In the genomic region with DNA sequence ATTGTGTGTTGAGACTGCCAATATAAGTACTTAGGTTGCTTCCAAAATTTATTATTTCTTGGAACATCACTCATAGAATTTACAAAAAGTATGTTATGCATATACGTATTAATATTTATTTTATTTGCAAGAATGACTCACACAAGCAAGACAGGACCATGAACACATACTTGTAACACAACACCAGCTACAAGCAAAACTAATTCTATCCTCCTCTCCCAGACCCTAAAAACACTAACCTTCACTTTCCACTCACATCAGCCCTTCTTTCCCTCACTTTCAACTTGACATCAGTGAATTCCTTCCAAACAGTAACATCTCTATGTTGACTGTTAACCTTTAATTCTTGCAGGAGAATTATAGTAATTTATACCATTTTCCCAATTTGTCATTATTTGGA, we compare ENCODE assay signal across 15 cellular contexts. TPM values are rescaled to one million over a fixed set of nuclear protein-coding genes. Genes with fewer than 3 reads are reported as not detected.
DNase-seq lines count a peak whose midpoint lies in the region; ATAC-seq and TF ChIP-seq lines count a peak whose summit lies in the region.
"Had no signal": no experiment of that assay in that cellular context is flagged by ENCODE, and none has a peak within 500 bp of the region (broad histone marks: within the 10 kb centered on the region; RNA-seq: fewer than 3 reads in every experiment).

No MANE protein-coding gene starts in this region.

- H3K79me1 ChIP-seq in IMR-90 (ENCODE audit: low read depth in 1 of 2, low read length in 2 of 2), result no peaks in the 10 kb centered on the region

- H2BK20ac ChIP-seq in IMR-90 (ENCODE audit: low read depth, low read length), result no peak overlapping the region

- no peaks in the 10 kb centered on the region for H3K9me3 Mint-ChIP-seq in natural killer cell treated with Interleukin-12 subunit alpha and Interleukin-12 subunit beta and Interleukin-15 and Interleukin-18, amount 100 ng/mL, for 72 hours
- H3K9me3 Mint-ChIP-seq in CD4-positive, alpha-beta T cell, result no peaks in the 10 kb centered on the region
- H3K9me3 Mint-ChIP-seq: CD4-positive, alpha-beta memory T cell had no signal

- H3K4me1 ChIP-seq in IMR-90 (ENCODE audit: control insufficient read depth, insufficient read depth, low read length), result peaks cover 3% of the 10 kb centered on the region
- H3K4me1 ChIP-seq: HAP-1 had no signal

- no peak overlapping the region for H3K14ac ChIP-seq in IMR-90 (replicated peaks; ENCODE audit: low read depth, low read length)

- H3K36me3 Mint-ChIP-seq in natural killer cell treated with Interleukin-12 subunit alpha and Interleukin-12 subunit beta and Interleukin-15 and Interleukin-18, amount 100 ng/mL, for 72 hours, result no peaks in the 10 kb centered on the region
- H3K36me3 Mint-ChIP-seq in CD4-positive, alpha-beta T cell (ENCODE audit: low read depth), result peaks cover 10% of the 10 kb centered on the region

- no peak overlapping the region for H3K4me3 Mint-ChIP-seq in natural killer cell treated with Interleukin-12 subunit alpha and Interleukin-12 subunit beta and Interleukin-15 and Interleukin-18, amount 100 ng/mL, for 72 hours
- no peak overlapping the region for H3K4me3 Mint-ChIP-seq in CD4-positive, alpha-beta T cell
- H3K4me3 Mint-ChIP-seq: B cell; CD4-positive, alpha-beta memory T cell had no signal

- H3K36me3 ChIP-seq in IMR-90 (ENCODE audit: control insufficient read depth, insufficient read depth, low read length), result peaks cover 2% of the 10 kb centered on the region; the same call in 1 of the 2 replicates

- no peak overlapping the region for H4K8ac ChIP-seq in IMR-90 (ENCODE audit: low read depth in 2 of 2, low read length in 2 of 2)

- H3K9me1 ChIP-seq in IMR-90 (ENCODE audit: insufficient read depth, low read length), result 0 out of 2 replicates have a peak, but pooled peaks cover 6% of the 10 kb centered on the region

- in situ Hi-C loops in IMR-90 (cut with MboI; ENCODE audit: low sequenced_read_pairs), result no loop called here
- in situ Hi-C loops in astrocyte of the spinal cord (cut with HindIII; ENCODE audit: low sequenced_read_pairs), result no loop called here

- H3K56ac ChIP-seq in IMR-90 (ENCODE audit: extremely low read depth, insufficient read depth, low read length), result no peak overlapping the region

- H2AK5ac ChIP-seq in IMR-90 (ENCODE audit: low read depth, low read length), result no peak overlapping the region

- no peak overlapping the region for H2BK15ac ChIP-seq in IMR-90 (ENCODE audit: low read depth, low read length)

- POLR2A ChIA-PET in IMR-90 (lab: Charles Lee; ENCODE audit: unreplicated experiment), result no interaction called here
- POLR2A ChIA-PET in CD4-positive, alpha-beta T cell (lab: Charles Lee), result no interaction called here

- no peak overlapping the region for H3K27ac ChIP-seq in IMR-90 (ENCODE audit: insufficient read depth, low read length)
- H3K27ac ChIP-seq in CD4-positive, alpha-beta T cell (ENCODE audit: low read depth, low read length), result no peak overlapping the region

- TF ChIP-seq CTCF in IMR-90 (conservative IDR thresholded peaks at IDR 0.05; ENCODE audit: low read depth, low read length), result no peak
- TF ChIP-seq CTCF in astrocyte of the spinal cord (IDR thresholded peaks at IDR 0.05; ENCODE audit: low read depth, low read length), result no peak
- no peak for TF ChIP-seq CTCF in epithelial cell of esophagus (IDR thresholded peaks at IDR 0.05; ENCODE audit: insufficient read depth, low read depth, low read length, missing control alignments)
- no peak for TF ChIP-seq CTCF in CD4-positive, alpha-beta T cell (IDR thresholded peaks at IDR 0.05)

- H3K27ac Mint-ChIP-seq in natural killer cell treated with Interleukin-12 subunit alpha and Interleukin-12 subunit beta and Interleukin-15 and Interleukin-18, amount 100 ng/mL, for 72 hours, result no peak overlapping the region
- H3K27ac Mint-ChIP-seq in CD4-positive, alpha-beta T cell, result no peak overlapping the region
- H3K27ac Mint-ChIP-seq: B cell; CD4-positive, alpha-beta memory T cell had no signal

- dilution Hi-C loops in IMR-90 (cut with HindIII; ENCODE audit: low sequenced_read_pairs, unreplicated experiment), result no loop called here

- no peak overlapping the region; the same call in none of the 2 replicates for H3K4me2 ChIP-seq in IMR-90 (ENCODE audit: low read depth, low read length)

- H3K4ac ChIP-seq in IMR-90 (ENCODE audit: low read depth, low read length), result no peak overlapping the region

- no peak overlapping the region for H3K18ac ChIP-seq in IMR-90 (ENCODE audit: low read depth, low read length)

- no peak overlapping the region for H3K9ac ChIP-seq in IMR-90 (ENCODE audit: low read depth, low read length)

- no peak overlapping the region for H2AFZ ChIP-seq in IMR-90 (replicated peaks; ENCODE audit: low read length, poor library complexity)

- no peaks in the 10 kb centered on the region for H3K27me3 ChIP-seq in IMR-90 (ENCODE audit: control insufficient read depth, insufficient read depth, low read length)
- no peaks in the 10 kb centered on the region for H3K27me3 ChIP-seq in CD4-positive, alpha-beta T cell (ENCODE audit: control insufficient read depth, insufficient read depth, low read length)

- H3K4me3 ChIP-seq in IMR-90 (ENCODE audit: insufficient read depth, low read depth, low read length) (no peak overlapping the region), astrocyte of the spinal cord (ENCODE audit: low read depth, low read length) (no peak overlapping the region), epithelial cell of esophagus (ENCODE audit: low read length) (no peak overlapping the region)
- H3K4me3 ChIP-seq: HAP-1 had no signal

- peaks cover 19 to 27% of the 10 kb centered on the region in 2 donors for H3K27me3 Mint-ChIP-seq in natural killer cell treated with Interleukin-12 subunit alpha and Interleukin-12 subunit beta and Interleukin-15 and Interleukin-18, amount 100 ng/mL, for 72 hours
- no peaks in the 10 kb centered on the region for H3K27me3 Mint-ChIP-seq in CD4-positive, alpha-beta T cell
- H3K27me3 Mint-ChIP-seq: CD4-positive, alpha-beta memory T cell had no signal

- H2AK9ac ChIP-seq in IMR-90 (replicated peaks; ENCODE audit: low read depth, low read length, poor library complexity), result no peak overlapping the region

- no TSS peak for BruUV-seq in IMR-90 (replicated peaks; lab: Mats Ljungman, UMichigan)

- H2BK120ac ChIP-seq in IMR-90 (ENCODE audit: low read depth, low read length), result no peak overlapping the region

- intact Hi-C loops in IMR-90 (cut with micrococcal nuclease), result no loop called here
- intact Hi-C loops in CD4-positive, alpha-beta T cell (cut with DNase I, micrococcal nuclease), result no loop called here

- no peak for TF ChIP-seq RAD21 in IMR-90 (IDR thresholded peaks at IDR 0.05; ENCODE audit: low read length)

- no CpG with 5 or more reads among the region's 1 CpG for WGBS in IMR-90 (ENCODE audit: extremely low coverage in 2 of 2, insufficient read length in 1 of 2), 2 experiments

- H3K9me3 ChIP-seq in IMR-90 (ENCODE audit: control insufficient read depth, insufficient read depth, low read length), result no peaks in the 10 kb centered on the region
- H3K9me3 ChIP-seq in CD4-positive, alpha-beta T cell (ENCODE audit: control insufficient read depth, low read length), result no peaks in the 10 kb centered on the region
- H3K9me3 ChIP-seq: HAP-1 had no signal

- H4K20me1 ChIP-seq in IMR-90 (ENCODE audit: insufficient read depth, low read length), result no peaks in the 10 kb centered on the region

- no peak overlapping the region for H3K23ac ChIP-seq in IMR-90 (ENCODE audit: low read depth, low read length)

- no peak overlapping the region for H4K91ac ChIP-seq in IMR-90 (ENCODE audit: insufficient read depth, low read depth, low read length)

- ATAC-seq in IMR-90 (ENCODE audit: low read depth) (peak; percentile 85), HG03095 (IDR thresholded peaks at IDR 0.05; ENCODE audit: unreplicated experiment) (no peak)
- no peak for ATAC-seq in natural killer cell treated with Interleukin-12 subunit alpha and Interleukin-12 subunit beta and Interleukin-15 and Interleukin-18, amount 100 ng/mL, for 72 hours
- ATAC-seq in CD4-positive, alpha-beta T cell (ENCODE audit: poor library complexity), result no peak

- CTCF ChIA-PET in IMR-90 (lab: Yijun Ruan, JAX), result no interaction called here
- CTCF ChIA-PET in CD4-positive, alpha-beta T cell (lab: Charles Lee), result no interaction called here

- no peak overlapping the region for H4K5ac ChIP-seq in IMR-90 (ENCODE audit: low read depth, low read length)

- peak; percentile 64 for DNase-seq in IMR-90
- DNase-seq in astrocyte of the spinal cord (ENCODE audit: low read depth, low spot score), result peak; percentile 16
- DNase-seq in epithelial cell of esophagus (ENCODE audit: low read depth), result peak; percentile 47
- no peak for DNase-seq in GDM1 (lab: John Stamatoyannopoulos, UW)
- DNase-seq in natural killer cell treated with Interleukin-12 subunit alpha and Interleukin-12 subunit beta and Interleukin-15 and Interleukin-18, amount 100 ng/mL, for 72 hours (ENCODE audit: low spot score), result no peak
- DNase-seq in CD4-positive, alpha-beta T cell, result no peak
- DNase-seq: C1 segment of cervical spinal cord; CD4-positive, alpha-beta memory T cell; DMS153; DMS79 treated with DMSO at 0.1 percent for 48 hours; EL; GF-D8 had no signal

- peaks cover 0 to 4% of the 10 kb centered on the region in 2 donors for H3K4me1 Mint-ChIP-seq in natural killer cell treated with Interleukin-12 subunit alpha and Interleukin-12 subunit beta and Interleukin-15 and Interleukin-18, amount 100 ng/mL, for 72 hours (ENCODE audit: low read depth in 2 of 2)
- peaks cover 16% of the 10 kb centered on the region for H3K4me1 Mint-ChIP-seq in CD4-positive, alpha-beta T cell (ENCODE audit: low read depth)
- H3K4me1 Mint-ChIP-seq: B cell had no signal

- no peak overlapping the region for H2BK5ac ChIP-seq in IMR-90 (ENCODE audit: low read depth, low read length, poor library complexity, severe bottlenecking)

- no peak for TF ChIP-seq POLR2A in IMR-90 (IDR thresholded peaks at IDR 0.05; ENCODE audit: low read depth, low read length)

TF ChIP-seq in IMR-90, 13 proteins besides CTCF, POLR2A, EP300 and RAD21 (continues in another document):
- TF ChIP-seq RCOR1 (IDR thresholded peaks at IDR 0.05; ENCODE audit: insufficient replicate concordance, low read length), result no peak
- peak; percentile 54; the same call in 1 of the 2 replicates for TF ChIP-seq FOS (IDR thresholded peaks at IDR 0.05; ENCODE audit: low read depth, low read length)

RNA-seq across cellular contexts. Expression of gene OSBPL1A, which starts 24.3 kb away (rescaled TPM):
- total RNA-seq in IMR-90 (2012; rRNA removed), result 50.3 and 70.4 TPM in 2 replicates
- 26.9 and 29.4 TPM in 2 replicates for polyA plus RNA-seq in IMR-90 (2012; rRNA removed)
- polyA plus RNA-seq in IMR-90 (2012; cell fraction: cytosol; rRNA removed), result 7.3 and 13.5 TPM in 2 replicates
- 3.2 and 21.3 TPM in 2 replicates for polyA plus RNA-seq in IMR-90 (2012; cell fraction: nucleus; rRNA removed; ENCODE audit: low replicate concordance)
- total RNA-seq in natural killer cell treated with Interleukin-12 subunit alpha and Interleukin-12 subunit beta and Interleukin-15 and Interleukin-18, amount 100 ng/mL, for 72 hours, result 1 to 10 TPM in 1 of 2 donors, not detected in 1; 2.0 TPM
- 1 to 10 TPM; 2.7 TPM for total RNA-seq in CD4-positive, alpha-beta T cell

RNA-seq across cellular contexts. Expression of gene IMPACT, which starts 53.1 kb away (rescaled TPM):
- total RNA-seq in IMR-90 (2012; rRNA removed), result 11.8 and 26.4 TPM in 2 replicates
- polyA plus RNA-seq in IMR-90 (2012; rRNA removed), result 10.4 and 13.8 TPM in 2 replicates
- 2.1 and 3.2 TPM in 2 replicates for polyA plus RNA-seq in IMR-90 (2012; cell fraction: cytosol; rRNA removed)
- polyA plus RNA-seq in IMR-90 (2012; cell fraction: nucleus; rRNA removed; ENCODE audit: low replicate concordance), result 3.1 and 10.1 TPM in 2 replicates
- total RNA-seq in natural killer cell treated with Interleukin-12 subunit alpha and Interleukin-12 subunit beta and Interleukin-15 and Interleukin-18, amount 100 ng/mL, for 72 hours, result 1 to 10 TPM; 6.0 to 6.6 TPM
- 10 to 100 TPM in 1 of 2 experiments, 1 to 10 TPM in 1; 8.4 to 10.6 TPM for total RNA-seq in CD4-positive, alpha-beta T cell

Comparison
In these comparisons a context has a peak if more than half of its experiments do, and no peak if none do; other contexts are left out.
1. DNase-seq: peak in IMR-90 (single experiment), astrocyte of the spinal cord (single experiment) and epithelial cell of esophagus (single experiment); none in GDM1 (single experiment), natural killer cell treated with Interleukin-12 subunit alpha and Interleukin-12 subunit beta and Interleukin-15 and Interleukin-18, amount 100 ng/mL, for 72 hours (single experiment) and CD4-positive, alpha-beta T cell (0 of 10).
2. RNA of gene OSBPL1A, which starts 24.3 kb away (total RNA-seq): 50.3 to 70.4 TPM in IMR-90; 2.7 TPM in CD4-positive, alpha-beta T cell and 2.0 TPM in natural killer cell treated with Interleukin-12 subunit alpha and Interleukin-12 subunit beta and Interleukin-15 and Interleukin-18, amount 100 ng/mL, for 72 hours; every median in the first group is over 10 times any median in the second.